9 cellular contexts compared by ENCODE assay signal in genomic region chr1:153544453-153545066, GRCh38. TPM values are rescaled to one million over a fixed set of nuclear protein-coding genes. Genes with fewer than 3 reads are reported as not detected.
A peak's percentile ranks its signal among the peaks of the same experiment; 100 is the strongest.
DNase-seq lines count a peak whose midpoint lies in the region; ATAC-seq and TF ChIP-seq lines count a peak whose summit lies in the region.
"Had no signal": no experiment of that assay in that cellular context is flagged by ENCODE, and none has a peak within 500 bp of the region (broad histone marks: within the 10 kb centered on the region; RNA-seq: fewer than 3 reads in every experiment).

No MANE protein-coding gene starts in this region.

- H3K4me1 ChIP-seq in endodermal cell (ENCODE audit: control insufficient read depth, insufficient read depth, low read length) = peaks cover 12% of the 10 kb centered on the region
- peaks cover 47% of the 10 kb centered on the region for H3K4me1 ChIP-seq in osteoblast (ENCODE audit: insufficient read depth, low read length)

- CTCF ChIA-PET in BJ (lab: Yijun Ruan, JAX) = interaction anchor here (0.7 to 5.4 kb wide), 10 partner anchors 9 to 83 kb away, joined by 3 to 31 read pairs (median 4); partner anchors contain the start of genes S100A13 and S100A6

- peak overlapping the region; percentile 59 for H3K27ac ChIP-seq in endodermal cell (ENCODE audit: low read depth, low read length)
- no peak overlapping the region for H3K27ac ChIP-seq in osteoblast (ENCODE audit: low read depth, low read length)

- H4K20me1 ChIP-seq in osteoblast (ENCODE audit: insufficient read depth, low read length) = no peaks in the 10 kb centered on the region

- H3K4me2 ChIP-seq in osteoblast (ENCODE audit: insufficient read depth, low read length) = no peak overlapping the region

- POLR2A ChIA-PET in BJ (lab: Charles Lee) = interaction anchor here (0.7 to 3.9 kb wide), 5 partner anchors 10 to 196 kb away, joined by 3 to 36 read pairs (median 4); partner anchors contain the start of gene S100A6

- WGBS in endodermal cell (ENCODE audit: insufficient coverage in 1 of 2, insufficient read length in 1 of 2), 2 experiments = 82 to 83% methylated on average over 4 to 10 of the region's 10 CpGs

- H3K79me2 ChIP-seq in osteoblast (ENCODE audit: insufficient read depth, low read length) = no peaks in the 10 kb centered on the region

- no peak for DNase-seq in BJ (ENCODE audit: low read depth)
- DNase-seq in NB4 (ENCODE audit: low read depth) = no peak
- no peak for DNase-seq in endodermal cell
- DNase-seq in osteoblast (ENCODE audit: insufficient read length, low spot score, missing footprints) = peak; percentile 69
- DNase-seq in Ammon's horn (ENCODE audit: low spot score) = no peak
- no peak for DNase-seq in NCI-H2107 (lab: John Stamatoyannopoulos, UW)
- no peak for DNase-seq in GDM1 (lab: John Stamatoyannopoulos, UW)

- peak overlapping the region; percentile 30 for H3K9ac ChIP-seq in endodermal cell (ENCODE audit: extremely low read depth, low read length, poor library complexity, severe bottlenecking)

- no peaks in the 10 kb centered on the region for H3K9me3 Mint-ChIP-seq in endodermal cell

- H3K4me3 Mint-ChIP-seq in endodermal cell = no peak overlapping the region

- no peaks in the 10 kb centered on the region for H3K36me3 Mint-ChIP-seq in endodermal cell (ENCODE audit: low read depth)

- peaks cover 2% of the 10 kb centered on the region for H3K27me3 Mint-ChIP-seq in endodermal cell (ENCODE audit: insufficient read depth)

- H3K27ac Mint-ChIP-seq in endodermal cell = peak overlapping the region; percentile 82

- TF ChIP-seq CTCF in BJ (IDR thresholded peaks at IDR 0.05; ENCODE audit: insufficient read depth, low read depth, low read length) (no peak), NB4 (IDR thresholded peaks at IDR 0.05; ENCODE audit: low read depth, low read length) (no peak), endodermal cell (conservative IDR thresholded peaks at IDR 0.05) (no peak), osteoblast (IDR thresholded peaks at IDR 0.05; ENCODE audit: extremely low read depth, low read depth, low read length) (no peak)

- H3K4me1 Mint-ChIP-seq in endodermal cell = peaks cover 18% of the 10 kb centered on the region

- H3K9me3 ChIP-seq in endodermal cell (ENCODE audit: control insufficient read depth, low read length) (no peaks in the 10 kb centered on the region), osteoblast (ENCODE audit: low read depth, low read length) (no peaks in the 10 kb centered on the region)

- ATAC-seq in GM21423 (IDR thresholded peaks at IDR 0.05; ENCODE audit: unreplicated experiment) = no peak

- H2AFZ ChIP-seq in osteoblast (ENCODE audit: low read length) = peak overlapping the region; percentile 40

- no peak for TF ChIP-seq POLR2A in NB4 (IDR thresholded peaks at IDR 0.05; ENCODE audit: extremely low read depth, insufficient read length)

- H3K27me3 ChIP-seq in BJ (ENCODE audit: control insufficient read depth, insufficient read depth, low read length) (no peaks in the 10 kb centered on the region), endodermal cell (ENCODE audit: control insufficient read depth, insufficient read depth, low read length, poor library complexity, severe bottlenecking) (no peaks in the 10 kb centered on the region), osteoblast (ENCODE audit: insufficient read depth, low read length) (no peaks in the 10 kb centered on the region)

- H3K36me3 ChIP-seq in BJ (ENCODE audit: control insufficient read depth, insufficient read depth, low read length) (no peaks in the 10 kb centered on the region), endodermal cell (ENCODE audit: control insufficient read depth, insufficient read depth, low read length) (no peaks in the 10 kb centered on the region), osteoblast (ENCODE audit: insufficient read depth, low read length) (no peaks in the 10 kb centered on the region)

- H3K4me3 ChIP-seq in BJ (ENCODE audit: low read depth, low read length) = peak overlapping the region; percentile 44
- peak overlapping the region; percentile 45 for H3K4me3 ChIP-seq in NB4 (ENCODE audit: low read depth, low read length)
- no peak overlapping the region for H3K4me3 ChIP-seq in endodermal cell (ENCODE audit: low read length)
- H3K4me3 ChIP-seq in osteoblast (ENCODE audit: insufficient read depth, low read length) = no peak overlapping the region

RNA-seq across cellular contexts. Expression of gene S100A4, which starts 1.0 kb away (rescaled TPM):
- polyA plus RNA-seq in BJ (2011; rRNA removed) = 529 and 797 TPM in 2 replicates
- 131 and 136 TPM in 2 replicates for polyA minus RNA-seq in BJ (2011; rRNA and poly(A)+ RNA removed)
- total RNA-seq in endodermal cell = 1 to 10 TPM; 4.9 to 6.2 TPM
- 24.8 TPM for polyA plus RNA-seq in endodermal cell (2013, experiment 1 of 2)
- 24.1 TPM for polyA plus RNA-seq in endodermal cell (2013, experiment 2 of 2)
- 21.5 and 63.0 TPM in 2 replicates for total RNA-seq in osteoblast

RNA-seq across cellular contexts. Expression of gene S100A5, which starts 3.8 kb away (rescaled TPM):
- 0.28 and 0.40 TPM in 2 replicates for polyA plus RNA-seq in BJ (2011; rRNA removed)
- not detected in 2 replicates for polyA minus RNA-seq in BJ (2011; rRNA and poly(A)+ RNA removed)
- total RNA-seq in endodermal cell = not detected
- polyA plus RNA-seq in endodermal cell (2013, experiment 1 of 2) = not detected
- polyA plus RNA-seq in endodermal cell (2013, experiment 2 of 2) = not detected
- not detected in 2 replicates for total RNA-seq in osteoblast
- total RNA-seq: pulmonary artery endothelial cell had no signal

RNA-seq across cellular contexts. Expression of gene S100A3, which starts 4.5 kb away (rescaled TPM):
- polyA plus RNA-seq in BJ (2011; rRNA removed) = 5.5 and 9.5 TPM in 2 replicates
- 1.9 and 5.3 TPM in 2 replicates for polyA minus RNA-seq in BJ (2011; rRNA and poly(A)+ RNA removed)
- total RNA-seq in endodermal cell = not detected
- 0.46 TPM for polyA plus RNA-seq in endodermal cell (2013, experiment 1 of 2)
- 0.58 TPM for polyA plus RNA-seq in endodermal cell (2013, experiment 2 of 2)
- 4.4 and 7.6 TPM in 2 replicates for total RNA-seq in osteoblast

RNA-seq across cellular contexts. Expression of gene S100A6, which starts 8.8 kb away (rescaled TPM):
- 1,222 and 1,308 TPM in 2 replicates for polyA plus RNA-seq in BJ (2011; rRNA removed)
- polyA minus RNA-seq in BJ (2011; rRNA and poly(A)+ RNA removed) = 598 and 1,003 TPM in 2 replicates
- total RNA-seq in endodermal cell (1 to 10 TPM; 3.7 to 7.5 TPM), osteoblast (1,187 and 1,317 TPM in 2 replicates)
- 25.5 TPM for polyA plus RNA-seq in endodermal cell (2013, experiment 1 of 2)
- 34.9 TPM for polyA plus RNA-seq in endodermal cell (2013, experiment 2 of 2)

RNA-seq across cellular contexts. Expression of gene S100A2, which starts 21.1 kb away (rescaled TPM):
- polyA plus RNA-seq in BJ (2011; rRNA removed) = 2.0 and 2.7 TPM in 2 replicates
- 0.47 and 0.82 TPM in 2 replicates for polyA minus RNA-seq in BJ (2011; rRNA and poly(A)+ RNA removed)
- total RNA-seq in endodermal cell (1 to 10 TPM in 1 of 2 donors, under 1 TPM in 1; 0.92 to 3.1 TPM), osteoblast (1.8 and 2.1 TPM in 2 replicates)
- not detected for polyA plus RNA-seq in endodermal cell (2013, experiment 1 of 2)
- polyA plus RNA-seq in endodermal cell (2013, experiment 2 of 2) = not detected

Comparison
In these comparisons a context has a peak if more than half of its experiments do, and no peak if none do; other contexts are left out.
1. H3K4me3 ChIP-seq: peak in BJ (single experiment) and NB4 (single experiment); none in endodermal cell (single experiment) and osteoblast (single experiment).